In the genomic region with DNA sequence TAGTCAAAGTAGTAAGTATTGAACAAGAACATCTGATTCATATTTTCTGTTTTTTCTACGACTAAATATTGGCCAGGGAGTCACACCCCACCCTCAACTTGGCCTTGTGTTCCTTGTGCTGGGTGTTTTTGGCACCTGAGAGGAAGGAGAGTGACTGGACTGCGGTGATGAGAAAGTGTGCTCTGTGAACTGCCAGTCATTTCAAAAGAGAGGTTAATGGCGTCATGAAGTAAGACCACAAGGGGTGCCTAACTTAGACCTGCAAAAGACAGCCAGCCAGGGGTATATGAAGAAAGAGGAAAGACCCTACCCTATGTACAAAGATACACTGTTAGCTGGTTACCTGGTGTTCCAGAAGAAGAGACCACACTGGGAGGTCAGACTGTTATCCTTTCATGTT, we compare ENCODE assay signal across 30 cellular contexts. TPM values are rescaled to one million over a fixed set of nuclear protein-coding genes. Genes with fewer than 3 reads are reported as not detected.
"Had no signal": no experiment of that assay in that cellular context is flagged by ENCODE, and none has a peak within 500 bp of the region (broad histone marks: within the 10 kb centered on the region; RNA-seq: fewer than 3 reads in every experiment).

No MANE protein-coding gene starts in this region.

- H3K27me3 Mint-ChIP-seq: activated CD4-positive, alpha-beta T cell treated with anti-CD3 and anti-CD28 coated beads for 36 hours; activated CD8-positive, alpha-beta T cell treated with anti-CD3 and anti-CD28 coated beads for 36 hours; activated naive CD8-positive, alpha-beta T cell treated with anti-CD3 and anti-CD28 coated beads, Interleukin-2, amount 10 ng/mL, durations not matched to agents 7 days and 5 days had no signal

- ATAC-seq: activated CD4-positive, alpha-beta T cell treated with anti-CD3 and anti-CD28 coated beads for 36 hours; activated CD8-positive, alpha-beta T cell treated with anti-CD3 and anti-CD28 coated beads for 36 hours; activated T-cell treated with anti-CD3 and anti-CD28 coated beads, Interleukin-2, amount 50 U/mL, for 72 hours had no signal

- H3K27me3 ChIP-seq: adrenal gland, breast epithelium, Peyer's patch, SJCRH30 had no signal

- H3K27ac ChIP-seq: adrenal gland, breast epithelium, Peyer's patch, RWPE1, SJCRH30, WERI-Rb-1 had no signal

- H3K4me1 Mint-ChIP-seq: activated CD4-positive, alpha-beta T cell treated with anti-CD3 and anti-CD28 coated beads for 36 hours; activated naive CD8-positive, alpha-beta T cell treated with anti-CD3 and anti-CD28 coated beads, Interleukin-2, amount 10 ng/mL, durations not matched to agents 7 days and 5 days had no signal

- H3K9ac ChIP-seq: SK-N-SH had no signal

- H3K4me1 ChIP-seq: adrenal gland, breast epithelium, Peyer's patch, SJCRH30 had no signal

- H3K9me3 ChIP-seq: adrenal gland, Peyer's patch, SJCRH30, SK-N-SH had no signal

- H3K36me3 Mint-ChIP-seq: activated naive CD8-positive, alpha-beta T cell treated with anti-CD3 and anti-CD28 coated beads, Interleukin-2, amount 10 ng/mL, durations not matched to agents 7 days and 5 days had no signal

- H3K4me3 ChIP-seq: adrenal gland, breast epithelium, Peyer's patch, SJCRH30 had no signal

- H3K36me3 ChIP-seq: adrenal gland, breast epithelium, Peyer's patch, SJCRH30, WERI-Rb-1 had no signal

- H3K4me2 ChIP-seq: SK-N-SH had no signal

- H3K27ac Mint-ChIP-seq: activated CD4-positive, alpha-beta T cell treated with anti-CD3 and anti-CD28 coated beads for 36 hours; activated CD8-positive, alpha-beta T cell treated with anti-CD3 and anti-CD28 coated beads for 36 hours; activated naive CD8-positive, alpha-beta T cell treated with anti-CD3 and anti-CD28 coated beads, Interleukin-2, amount 10 ng/mL, durations not matched to agents 7 days and 5 days; activated T-cell treated with anti-CD3 and anti-CD28 coated beads, Interleukin-2, amount 50 U/mL, for 72 hours; activated T-helper 2 cell treated with anti-CD3 and anti-CD28 coated beads, Interferon-gamma antibody, Interleukin-2, Interleukin-4, amounts not matched to agents 10 μg/mL and 5 μg/mL and 100 μg/mL, durations not matched to agents 14 hours and 24 hours and 36 hours had no signal

- H3K9me3 Mint-ChIP-seq: activated naive CD8-positive, alpha-beta T cell treated with anti-CD3 and anti-CD28 coated beads, Interleukin-2, amount 10 ng/mL, durations not matched to agents 7 days and 5 days; activated T-helper 2 cell treated with anti-CD3 and anti-CD28 coated beads, Interferon-gamma antibody, Interleukin-2, Interleukin-4, amounts not matched to agents 10 μg/mL and 5 μg/mL and 100 μg/mL, durations not matched to agents 14 hours and 24 hours and 36 hours had no signal

- H3K4me3 Mint-ChIP-seq: activated CD4-positive, alpha-beta T cell treated with anti-CD3 and anti-CD28 coated beads for 36 hours; activated CD8-positive, alpha-beta T cell treated with anti-CD3 and anti-CD28 coated beads for 36 hours; activated naive CD8-positive, alpha-beta T cell treated with anti-CD3 and anti-CD28 coated beads, Interleukin-2, amount 10 ng/mL, durations not matched to agents 7 days and 5 days; activated T-cell treated with anti-CD3 and anti-CD28 coated beads, Interleukin-2, amount 50 U/mL, for 72 hours had no signal

- DNase-seq: activated CD4-positive, alpha-beta T cell treated with anti-CD3 and anti-CD28 coated beads for 36 hours; activated CD4-positive, alpha-beta T cell treated with anti-CD3 and anti-CD28 coated beads, Interleukin-2, amount 50 U/mL, for 1 hour; activated CD8-positive, alpha-beta memory T cell treated with anti-CD3 and anti-CD28 coated beads, Interleukin-2, amount 50 U/mL, for 4 hours; activated CD8-positive, alpha-beta T cell treated with anti-CD3 and anti-CD28 coated beads for 36 hours; activated naive CD4-positive, alpha-beta T cell treated with anti-CD3 and anti-CD28 coated beads, Interleukin-2, amount 50 U/mL, for 16 hours; activated naive CD8-positive, alpha-beta T cell treated with anti-CD3 and anti-CD28 coated beads, Interleukin-2, amount 10 ng/mL, durations not matched to agents 7 days and 5 days; activated T-cell treated with anti-CD3 and anti-CD28 coated beads, Interleukin-2, amount 50 U/mL, for 72 hours; adrenal gland; anterior cingulate cortex; central memory CD4-positive, alpha-beta T cell; cortex of kidney; NCI-H1092 treated with DMSO at 0.1 percent for 48 hours; NCI-H1436; NCI-H1694 treated with DMSO at 0.1 percent for 48 hours; NCI-H2029 treated with DMSO at 0.1 percent for 48 hours; NCI-H345; NCI-H510A; NCI-H526 treated with DMSO at 0.1 percent for 48 hours; NCI-H82; OCI-M1; Peyer's patch; Right ventricle myocardium superior; SJCRH30; SK-N-SH; T-helper 1 cell; WERI-Rb-1 had no signal

RNA-seq across cellular contexts. Expression of a gene that starts 58.4 kb away (rescaled TPM):
- total RNA-seq: activated CD4-positive, alpha-beta T cell treated with anti-CD3 and anti-CD28 coated beads for 36 hours; activated CD8-positive, alpha-beta T cell treated with anti-CD3 and anti-CD28 coated beads for 36 hours; activated naive CD8-positive, alpha-beta T cell treated with anti-CD3 and anti-CD28 coated beads, Interleukin-2, amount 10 ng/mL, durations not matched to agents 7 days and 5 days; activated T-helper 2 cell treated with anti-CD3 and anti-CD28 coated beads, Interferon-gamma antibody, Interleukin-2, Interleukin-4, amounts not matched to agents 10 μg/mL and 5 μg/mL and 100 μg/mL, durations not matched to agents 14 hours and 24 hours and 36 hours; T-helper 2 cell treated with Interferon-gamma antibody and Interleukin-4, amounts not matched to agents 100 ng/mL and 5 ng/mL, for 36 hours had no signal
